ENCODE assay signal across 8 cellular contexts in genomic region chr12:14961466-14962155, GRCh38. TPM values are rescaled to one million over a fixed set of nuclear protein-coding genes. Genes with fewer than 3 reads are reported as not detected.
A peak's percentile ranks its signal among the peaks of the same experiment; 100 is the strongest.
DNase-seq lines count a peak whose midpoint lies in the region; ATAC-seq, FAIRE-seq and TF ChIP-seq lines count a peak whose summit lies in the region.

TSS of gene ARHGDIB (minus strand) at chr12:14961601. CDS start at chr12:14950712, 10,889 bp downstream.

- TF ChIP-seq POLR2A in endothelial cell of umbilical vein (IDR thresholded peaks at IDR 0.05; ENCODE audit: low read depth, low read length), result peak; percentile 41

- peak; percentile 87 for FAIRE-seq in endothelial cell of umbilical vein (lab: Jason Lieb, UNC)

- POLR2A ChIA-PET in endothelial cell of umbilical vein (lab: Charles Lee), result interaction anchor here (1.0 kb wide), 1 partner anchor 13 kb away, joined by 3 read pairs; no protein-coding TSS in a partner anchor

- H3K27ac ChIP-seq in endothelial cell of umbilical vein (ENCODE audit: insufficient read depth, low read depth, low read length) (peak within 1 kb of the TSS; percentile 80), parathyroid adenoma (peak within 1 kb of the TSS; percentile 48)

- H3K9me3 ChIP-seq in endothelial cell of umbilical vein (replicated peaks; ENCODE audit: control insufficient read depth, insufficient read depth, low read length), result no peaks in the 10 kb centered on the region
- no peaks in the 10 kb centered on the region for H3K9me3 ChIP-seq in parathyroid adenoma (ENCODE audit: control insufficient read depth, low read length)

- no peaks in the 10 kb centered on the region for H4K20me1 ChIP-seq in endothelial cell of umbilical vein (replicated peaks; ENCODE audit: control insufficient read depth, extremely low read depth, insufficient read depth, low read length)

- H3K27me3 ChIP-seq in endothelial cell of umbilical vein (ENCODE audit: control insufficient read depth in 2 of 2, insufficient read depth in 2 of 2, low read length in 2 of 2) (no peaks in the 10 kb centered on the region), parathyroid adenoma (ENCODE audit: control insufficient read depth, insufficient read depth, low read length) (no peaks in the 10 kb centered on the region)

- intact Hi-C loops in endothelial cell of umbilical vein (cut with micrococcal nuclease), result loop anchor here (1.0 to 2.0 kb wide), 8 partner anchors 9 to 187 kb away; partner anchors contain the start of genes C12orf60, MGP and WBP11

- H3K9ac ChIP-seq in endothelial cell of umbilical vein (replicated peaks; ENCODE audit: extremely low read depth, insufficient read depth, low read length), result peak within 1 kb of the TSS; percentile 93
- H3K9ac ChIP-seq in parathyroid adenoma, result no peak within 1 kb of the TSS

- CTCF ChIA-PET in endothelial cell of umbilical vein (lab: Charles Lee), result interaction anchor here (0.6 to 1.5 kb wide), 4 partner anchors 14 to 116 kb away, joined by 3 to 6 read pairs (median 4); no protein-coding TSS in a partner anchor

- H3K9me1 ChIP-seq in endothelial cell of umbilical vein (replicated peaks; ENCODE audit: control insufficient read depth, extremely low read depth, insufficient read depth, low read length), result no peaks in the 10 kb centered on the region

- peaks cover 47% of the 10 kb centered on the region for H3K79me2 ChIP-seq in endothelial cell of umbilical vein (ENCODE audit: control insufficient read depth, insufficient read depth, low read length)
- no peaks in the 10 kb centered on the region for H3K79me2 ChIP-seq in parathyroid adenoma

- dilution Hi-C loops in endothelial cell of umbilical vein (cut with MboI; ENCODE audit: extremely low pct_ligation_motif_present, low sequenced_read_pairs), result no loop called here

- peak; percentile 69 for ATAC-seq in GM21447 (IDR thresholded peaks at IDR 0.05; ENCODE audit: unreplicated experiment)

- H3K36me3 ChIP-seq in endothelial cell of umbilical vein (ENCODE audit: control insufficient read depth in 2 of 2, extremely low read depth in 1 of 2, insufficient read depth in 2 of 2, low read length in 2 of 2) (no peaks in the 10 kb centered on the region), parathyroid adenoma (ENCODE audit: control insufficient read depth, insufficient read depth, low read length) (no peaks in the 10 kb centered on the region)

- BruUV-seq in endothelial cell of umbilical vein (replicated peaks; lab: Mats Ljungman, UMichigan), result no TSS peak

- H2AFZ ChIP-seq in endothelial cell of umbilical vein (ENCODE audit: low read depth, low read length), result peak within 1 kb of the TSS; percentile 62
- H2AFZ ChIP-seq in parathyroid adenoma, result peak within 1 kb of the TSS; percentile 7

- peak; percentile 71 for DNase-seq in CMK (ENCODE audit: low read depth)
- peak; percentile 96 for DNase-seq in KBM-7
- peak; percentile 76 for DNase-seq in activated CD4-positive, alpha-beta T cell treated with anti-CD3 and anti-CD28 coated beads, Interleukin-2, amount 50 U/mL, for 1 hour
- peak; percentile 90 for DNase-seq in endothelial cell of umbilical vein (ENCODE audit: low read depth, low spot score)
- no peak for DNase-seq in SHP77 (lab: John Stamatoyannopoulos, UW)
- DNase-seq in cerebellar nuclear complex (lab: John Stamatoyannopoulos, UW), result no peak

- TF ChIP-seq CTCF in endothelial cell of umbilical vein (IDR thresholded peaks at IDR 0.05; ENCODE audit: extremely low read depth in 1 of 2, insufficient read depth in 1 of 2, low read depth in 1 of 2, low read length in 2 of 2) (no peak), parathyroid adenoma (IDR thresholded peaks at IDR 0.05) (no peak)

- in situ Hi-C loops in KBM-7 (cut with MboI; ENCODE audit: low pct_unique_long_range_greater_than_20kb, low sequenced_read_pairs), result no loop called here

- H3K4me2 ChIP-seq in endothelial cell of umbilical vein (ENCODE audit: insufficient read depth, low read length), result peak within 1 kb of the TSS; percentile 98
- H3K4me2 ChIP-seq in parathyroid adenoma (ENCODE audit: low read length), result peak within 1 kb of the TSS; percentile 39

- H3K4me3 ChIP-seq in endothelial cell of umbilical vein (replicated peaks in 1 of 3; ENCODE audit: insufficient read depth in 1 of 3, low read depth in 1 of 3, low read length in 3 of 3) (peak within 1 kb of the TSS; percentile 57 to 78 (median 64)), parathyroid adenoma (ENCODE audit: low read depth, low read length) (peak within 1 kb of the TSS; percentile 49)

- H3K4me1 ChIP-seq in endothelial cell of umbilical vein (ENCODE audit: control insufficient read depth, extremely low read depth, insufficient read depth, low read length), result peaks cover 45% of the 10 kb centered on the region
- no peaks in the 10 kb centered on the region for H3K4me1 ChIP-seq in parathyroid adenoma

TF ChIP-seq in endothelial cell of umbilical vein, 7 proteins besides CTCF, POLR2A, EP300 and RAD21:
- TF ChIP-seq MAX (IDR thresholded peaks at IDR 0.05; ENCODE audit: insufficient read depth, insufficient read length) (peak; percentile 87), EZH2 (IDR thresholded peaks at IDR 0.05; ENCODE audit: borderline replicate concordance, low read depth, low read length, severe bottlenecking) (no peak), JUN (IDR thresholded peaks at IDR 0.05; ENCODE audit: borderline replicate concordance, insufficient read depth, insufficient read length, low read depth) (peak; percentile 16), MYC (IDR thresholded peaks at IDR 0.05; ENCODE audit: low read depth, low read length) (peak; percentile 67), GATA2 (IDR thresholded peaks at IDR 0.05; ENCODE audit: insufficient read depth, insufficient read length, low read depth, low read length) (peak; percentile 98), POLR2AphosphoS5 (IDR thresholded peaks at IDR 0.05; ENCODE audit: insufficient read depth, low read depth, low read length) (peak; percentile 60), FOS (IDR thresholded peaks at IDR 0.05; ENCODE audit: borderline replicate concordance, insufficient read depth, low read length) (no peak)

RNA-seq across cellular contexts. Expression of gene ARHGDIB, which starts in this region (rescaled TPM):
- total RNA-seq in endothelial cell of umbilical vein, result 483 and 550 TPM in 2 replicates
- polyA plus RNA-seq in endothelial cell of umbilical vein, result 1,200 and 1,245 TPM in 2 replicates
- 1,171 and 1,649 TPM in 2 replicates for polyA plus RNA-seq in endothelial cell of umbilical vein (2011; cell fraction: cytosol; rRNA removed)
- polyA plus RNA-seq in endothelial cell of umbilical vein (2011; cell fraction: nucleus; rRNA removed), result 559 and 560 TPM in 2 replicates
- polyA plus RNA-seq in endothelial cell of umbilical vein (2012), result 796 and 1,005 TPM in 2 replicates
- 805 and 875 TPM in 2 replicates for polyA minus RNA-seq in endothelial cell of umbilical vein
- polyA minus RNA-seq in endothelial cell of umbilical vein (2011; cell fraction: cytosol; rRNA and poly(A)+ RNA removed), result not detected
- polyA minus RNA-seq in endothelial cell of umbilical vein (2011; cell fraction: nucleus; rRNA and poly(A)+ RNA removed), result 185 and 242 TPM in 2 replicates

Comparison
In these comparisons a context has a peak if more than half of its experiments do, and no peak if none do; other contexts are left out.
1. DNase-seq: peak in CMK (single experiment), KBM-7 (single experiment), activated CD4-positive, alpha-beta T cell treated with anti-CD3 and anti-CD28 coated beads, Interleukin-2, amount 50 U/mL, for 1 hour (single experiment) and endothelial cell of umbilical vein (single experiment); none in SHP77 (0 of 2) and cerebellar nuclear complex (0 of 2).